ENCODE assay signal across 28 cellular contexts in the genomic region with DNA sequence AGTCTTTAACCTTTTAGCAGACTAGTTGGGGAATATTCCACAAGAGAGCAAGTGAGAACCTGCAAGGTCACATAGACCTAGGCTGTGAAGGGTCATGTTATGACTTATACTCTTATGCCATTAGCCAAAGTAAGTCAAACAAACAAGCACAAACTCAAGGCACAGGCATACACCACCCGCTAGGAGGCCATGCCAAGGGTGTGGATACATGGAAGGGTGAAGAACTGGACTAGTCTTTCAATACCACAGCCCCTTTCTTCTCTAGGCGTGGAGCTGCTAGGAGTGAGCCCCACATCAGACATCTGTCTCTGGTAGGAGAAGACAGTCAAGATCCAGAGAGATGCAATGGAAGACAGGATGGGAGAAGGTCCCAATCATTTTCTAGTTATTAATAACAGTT.
"Had no signal": no experiment of that assay in that cellular context is flagged by ENCODE, and none has a peak within 500 bp of the region (broad histone marks: within the 10 kb centered on the region; RNA-seq: fewer than 3 reads in every experiment).

No MANE protein-coding gene starts in this region.

- ATAC-seq: heart right ventricle; left cardiac atrium; left lung; lower lobe of right lung; naive thymus-derived CD4-positive, alpha-beta T cell; natural killer cell treated with Interleukin-12 subunit alpha and Interleukin-12 subunit beta and Interleukin-15 and Interleukin-18, amount 100 ng/mL, for 72 hours; pancreas; right cardiac atrium; sciatic nerve; stimulated activated effector memory CD8-positive, alpha-beta T cell treated with anti-CD3 and anti-CD28 coated beads, Interleukin-12 subunit alpha, Interleukin-12 subunit beta, amount 100 ng/mL, for 72 hours; upper lobe of right lung had no signal

- H3K4me3 Mint-ChIP-seq: mesothelial cell of epicardium; naive thymus-derived CD4-positive, alpha-beta T cell; natural killer cell treated with Interleukin-12 subunit alpha and Interleukin-12 subunit beta and Interleukin-15 and Interleukin-18, amount 100 ng/mL, for 72 hours; neural crest cell; stimulated activated effector memory CD8-positive, alpha-beta T cell treated with anti-CD3 and anti-CD28 coated beads, Interleukin-12 subunit alpha, Interleukin-12 subunit beta, amount 100 ng/mL, for 72 hours; stimulated activated naive CD8-positive, alpha-beta T cell treated with anti-CD3 and anti-CD28 coated beads, Interleukin-15, Interleukin-2, amounts not matched to agents 100 ng/mL and 50 ng/mL, for 24 hours had no signal

- H3K4me1 Mint-ChIP-seq: mesothelial cell of epicardium, neural crest cell had no signal

- H3K27ac Mint-ChIP-seq: mesothelial cell of epicardium; naive thymus-derived CD4-positive, alpha-beta T cell; stimulated activated effector memory CD8-positive, alpha-beta T cell treated with anti-CD3 and anti-CD28 coated beads, Interleukin-12 subunit alpha, Interleukin-12 subunit beta, amount 100 ng/mL, for 72 hours; stimulated activated naive CD8-positive, alpha-beta T cell treated with anti-CD3 and anti-CD28 coated beads, Interleukin-15, Interleukin-2, amounts not matched to agents 100 ng/mL and 50 ng/mL, for 24 hours had no signal

- H3K27me3 Mint-ChIP-seq: naive thymus-derived CD4-positive, alpha-beta T cell; natural killer cell treated with Interleukin-12 subunit alpha and Interleukin-12 subunit beta and Interleukin-15 and Interleukin-18, amount 100 ng/mL, for 72 hours; stimulated activated naive CD8-positive, alpha-beta T cell treated with anti-CD3 and anti-CD28 coated beads, Interleukin-15, Interleukin-2, amounts not matched to agents 100 ng/mL and 50 ng/mL, for 24 hours had no signal

- H3K9me3 Mint-ChIP-seq: natural killer cell treated with Interleukin-12 subunit alpha and Interleukin-12 subunit beta and Interleukin-15 and Interleukin-18, amount 100 ng/mL, for 72 hours; stimulated activated effector memory CD8-positive, alpha-beta T cell treated with anti-CD3 and anti-CD28 coated beads, Interleukin-12 subunit alpha, Interleukin-12 subunit beta, amount 100 ng/mL, for 72 hours; stimulated activated naive CD8-positive, alpha-beta T cell treated with anti-CD3 and anti-CD28 coated beads, Interleukin-15, Interleukin-2, amounts not matched to agents 100 ng/mL and 50 ng/mL, for 24 hours had no signal

- DNase-seq: heart right ventricle; islet precursor cell; kidney glomerular epithelial cell; left cardiac atrium; left lung; lower lobe of right lung; mammary epithelial cell; mesendoderm; naive thymus-derived CD4-positive, alpha-beta T cell; nucleus accumbens; pancreas; posterior cingulate gyrus; retina; right cardiac atrium; stimulated activated CD4-positive, alpha-beta T cell treated with anti-CD3 and anti-CD28 coated beads, Interleukin-12 subunit alpha, Interleukin-12 subunit beta, amount 100 ng/mL, for 4 hours; stimulated activated CD4-positive, alpha-beta T cell treated with anti-CD3 and anti-CD28 coated beads, Interleukin-15, amount 100 ng/mL, for 24 hours; stimulated activated CD4-positive, alpha-beta T cell treated with anti-CD3 and anti-CD28 coated beads, Interleukin-2, amount 100 ng/mL, for 24 hours; stimulated activated CD4-positive, alpha-beta T cell treated with anti-CD3 and anti-CD28 coated beads, Interleukin-4, amount 100 ng/mL, for 1 hour; stimulated activated naive CD4-positive, alpha-beta T cell; tibial artery; trophoblast cell; upper lobe of right lung had no signal

- H3K36me3 Mint-ChIP-seq: natural killer cell treated with Interleukin-12 subunit alpha and Interleukin-12 subunit beta and Interleukin-15 and Interleukin-18, amount 100 ng/mL, for 72 hours had no signal
